10 cellular contexts compared by ENCODE assay signal in the genomic region with DNA sequence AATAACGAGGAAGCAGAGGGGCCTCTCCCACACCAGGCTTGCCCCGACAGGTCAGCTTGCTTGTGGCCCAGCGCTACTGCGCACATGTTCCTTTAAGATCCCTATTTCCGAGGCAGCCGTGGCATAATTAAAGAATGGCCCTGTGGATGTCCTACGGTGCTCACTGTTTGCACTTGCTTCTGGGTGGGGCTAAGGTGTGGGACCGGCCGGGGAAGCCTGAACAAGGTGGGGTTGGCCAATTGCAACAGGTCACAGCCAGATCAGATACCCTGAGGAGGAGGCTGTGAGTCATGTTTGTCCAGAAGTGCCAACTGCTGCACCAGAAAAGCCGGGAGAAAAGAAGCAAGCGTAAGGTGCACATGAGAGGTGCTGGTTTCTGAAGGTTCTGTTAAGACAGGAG.
DNase-seq lines count a peak whose midpoint lies in the region; ATAC-seq and TF ChIP-seq lines count a peak whose summit lies in the region.
"Had no signal": no experiment of that assay in that cellular context is flagged by ENCODE, and none has a peak within 500 bp of the region (broad histone marks: within the 10 kb centered on the region; RNA-seq: fewer than 3 reads in every experiment).

No MANE protein-coding gene starts in this region.

- peaks cover 9% of the 10 kb centered on the region for H3K4me1 ChIP-seq in prostate gland (replicated peaks)

- no peaks in the 10 kb centered on the region for H3K27me3 ChIP-seq in dorsolateral prefrontal cortex
- no peaks in the 10 kb centered on the region for H3K27me3 ChIP-seq in prostate gland (replicated peaks; ENCODE audit: insufficient read depth)

- H3K4me3 ChIP-seq in dorsolateral prefrontal cortex (peak overlapping the region in 12 of 59 donors; percentile 5 to 45 (median 19)), prostate gland (peak overlapping the region in 1 of 2 donors; percentile 4)

- WGBS in prostate gland, result 22% methylated on average over 9 of the region's 11 CpGs

- no peak for TF ChIP-seq POLR2A in prostate gland (IDR thresholded peaks at IDR 0.05)

- intact Hi-C loops in dorsolateral prefrontal cortex (cut with DNase I), result loop anchor here in 1 of 2 donors (10.0 kb wide), 1 partner anchor 102 kb away; no protein-coding TSS in a partner anchor
- intact Hi-C loops in prostate gland (cut with DNase I), result loop anchor here (10.0 kb wide), 1 partner anchor 1112 kb away; a partner anchor contains a TSS

- ATAC-seq in HG03442 (IDR thresholded peaks at IDR 0.05; ENCODE audit: unreplicated experiment), result no peak
- ATAC-seq: T-helper 17 cell had no signal

- TF ChIP-seq CTCF in dorsolateral prefrontal cortex (IDR thresholded peaks at IDR 0.05 in 54 of 56, conservative IDR thresholded peaks at IDR 0.05 in 2 of 56; ENCODE audit: low read depth in 1 of 56, partially characterized antibody in 56 of 56) (no peak), prostate gland (IDR thresholded peaks at IDR 0.05) (no peak)

- DNase-seq in DMS153 treated with DMSO at 0.1 percent for 48 hours (lab: John Stamatoyannopoulos, UW; ENCODE audit: unreplicated experiment) (peak; percentile 22), NCI-H146 treated with DMSO at 0.1 percent for 48 hours (lab: John Stamatoyannopoulos, UW; ENCODE audit: unreplicated experiment) (peak; percentile 72), dorsolateral prefrontal cortex (peak in 1 of 10 donors; percentile 15), prostate gland (ENCODE audit: low spot score) (peak; percentile 89), NCI-H2029 (lab: John Stamatoyannopoulos, UW) (no peak), MV-4-11 (lab: John Stamatoyannopoulos, UW) (no peak)
- no peak for DNase-seq in stimulated activated CD4-positive, alpha-beta T cell treated with anti-CD3 and anti-CD28 coated beads, Interleukin-4, amount 100 ng/mL, for 4 hours
- DNase-seq: activated effector memory CD4-positive, alpha-beta T cell treated with Interleukin-2 at 50 U/mL for 16 hours; T-helper 17 cell had no signal

- no peaks in the 10 kb centered on the region for H3K9me3 ChIP-seq in prostate gland

- H3K36me3 ChIP-seq in prostate gland, result no peaks in the 10 kb centered on the region

- peak overlapping the region in 56 of 59 donors; percentile 26 to 95 (median 81) for H3K27ac ChIP-seq in dorsolateral prefrontal cortex
- H3K27ac ChIP-seq in prostate gland, result peak overlapping the region; percentile 89 to 94

Comparison
In these comparisons a context has a peak if more than half of its experiments do, and no peak if none do; other contexts are left out.
1. DNase-seq: peak in DMS153 treated with DMSO at 0.1 percent for 48 hours (single experiment), NCI-H146 treated with DMSO at 0.1 percent for 48 hours (single experiment) and prostate gland (single experiment); none in stimulated activated CD4-positive, alpha-beta T cell treated with anti-CD3 and anti-CD28 coated beads, Interleukin-4, amount 100 ng/mL, for 4 hours (0 of 2), NCI-H2029 (single experiment) and MV-4-11 (single experiment).